In genomic region chr2:172296267-172297046, GRCh38 we compare ENCODE assay signal across 16 cellular contexts.
"Had no signal": no experiment of that assay in that cellular context is flagged by ENCODE, and none has a peak within 500 bp of the region (broad histone marks: within the 10 kb centered on the region; RNA-seq: fewer than 3 reads in every experiment).

No MANE protein-coding gene starts in this region.

- H3K36me3 ChIP-seq: gastroesophageal sphincter, stomach, upper lobe of left lung had no signal

- H3K9me3 ChIP-seq: stomach, testis, upper lobe of left lung had no signal

- H3K4me1 ChIP-seq: gastroesophageal sphincter, testis had no signal

- DNase-seq: activated CD4-positive, alpha-beta T cell treated with anti-CD3 and anti-CD28 coated beads, Interleukin-2, amount 50 U/mL, for 1 hour; activated CD8-positive, alpha-beta memory T cell treated with anti-CD3 and anti-CD28 coated beads for 24 hours; activated naive CD4-positive, alpha-beta T cell; activated naive CD8-positive, alpha-beta T cell treated with anti-CD3 and anti-CD28 coated beads, Interleukin-2, amount 10 ng/mL, durations not matched to agents 7 days and 5 days; cortex of kidney; effector CD4-positive, alpha-beta T cell; kidney glomerular epithelial cell; left ventricle myocardium superior; mesenchymal stem cell; naive thymus-derived CD8-positive, alpha-beta T cell; stimulated activated CD4-positive, alpha-beta T cell treated with anti-CD3 and anti-CD28 coated beads, Interleukin-12 subunit alpha, Interleukin-12 subunit beta, amount 100 ng/mL, for 4 hours; stimulated activated CD4-positive, alpha-beta T cell treated with anti-CD3 and anti-CD28 coated beads, Interleukin-2, amount 100 ng/mL, for 24 hours; stomach; testis; upper lobe of left lung had no signal

- H3K27ac ChIP-seq: gastroesophageal sphincter, stomach, testis, upper lobe of left lung had no signal

- H3K4me3 ChIP-seq: gastroesophageal sphincter, stomach, testis, upper lobe of left lung had no signal

- H3K27me3 ChIP-seq: stomach, testis, upper lobe of left lung had no signal
